Comparison of ENCODE assay signal across 11 cellular contexts in genomic region chr4:147596976-147597375, GRCh38. TPM values are rescaled to one million over a fixed set of nuclear protein-coding genes. Genes with fewer than 3 reads are reported as not detected.
A peak's percentile ranks its signal among the peaks of the same experiment; 100 is the strongest.
DNase-seq lines count a peak whose midpoint lies in the region; ATAC-seq and TF ChIP-seq lines count a peak whose summit lies in the region.
"Had no signal": no experiment of that assay in that cellular context is flagged by ENCODE, and none has a peak within 500 bp of the region (broad histone marks: within the 10 kb centered on the region; RNA-seq: fewer than 3 reads in every experiment).

No MANE protein-coding gene starts in this region.

- in situ Hi-C loops in brain microvascular endothelial cell (cut with HindIII; ENCODE audit: low pct_ligation_motif_present, low sequenced_read_pairs), result loop anchor here (25.0 kb wide), 1 partner anchor 485 kb away; no protein-coding TSS in a partner anchor

- no peaks in the 10 kb centered on the region for H3K36me3 ChIP-seq in brain microvascular endothelial cell (replicated peaks)
- H3K36me3 ChIP-seq: heart right ventricle had no signal

- intact Hi-C loops in left ventricle myocardium superior (cut with micrococcal nuclease), result loop anchor here (10.0 kb wide), 1 partner anchor 572 kb away; no protein-coding TSS in a partner anchor

- H3K4me3 ChIP-seq in AG09309 (ENCODE audit: control insufficient read depth, low read depth, low read length) (no peak overlapping the region), brain microvascular endothelial cell (ENCODE audit: low read depth, low read length) (no peak overlapping the region)
- H3K4me3 ChIP-seq: heart right ventricle, K562 had no signal

- DNase-seq in AG09309 (ENCODE audit: low read depth), result peak; percentile 49
- peak; percentile 82 for DNase-seq in LHCN-M2 (ENCODE audit: low read depth)
- peak; percentile 77 for DNase-seq in brain microvascular endothelial cell
- peak; percentile 54 to 80 for DNase-seq in lung microvascular endothelial cell (ENCODE audit: low read depth in 2 of 2)
- no peak for DNase-seq in NCI-H1436 treated with DMSO at 0.1 percent for 48 hours (lab: John Stamatoyannopoulos, UW)
- DNase-seq in pons (ENCODE audit: low spot score), result no peak
- DNase-seq in activated CD4-positive, alpha-beta T cell treated with anti-CD3 and anti-CD28 coated beads, Interleukin-2, amount 50 U/mL, for 4 hours, result no peak
- DNase-seq in left ventricle myocardium superior, result no peak
- DNase-seq: CD4-positive, alpha-beta memory T cell; heart right ventricle had no signal

- ATAC-seq in left ventricle myocardium superior, result no peak
- ATAC-seq: heart right ventricle, K562 had no signal

- H3K27me3 ChIP-seq in brain microvascular endothelial cell (replicated peaks), result no peaks in the 10 kb centered on the region

- no peak for TF ChIP-seq CTCF in AG09309 (IDR thresholded peaks at IDR 0.05; ENCODE audit: control insufficient read depth, insufficient read depth, low read depth, low read length, missing control alignments)
- TF ChIP-seq CTCF in brain microvascular endothelial cell (IDR thresholded peaks at IDR 0.05; ENCODE audit: low read depth, low read length, missing control alignments), result no peak

- no peak overlapping the region for H3K27ac ChIP-seq in brain microvascular endothelial cell
- H3K27ac ChIP-seq: heart right ventricle had no signal

RNA-seq across cellular contexts. Expression of gene TMEM184C, which starts 20.2 kb away (rescaled TPM):
- total RNA-seq in LHCN-M2 (2014; rRNA removed) (32.6 and 32.9 TPM in 2 replicates), lung microvascular endothelial cell (18.7 and 29.8 TPM in 2 replicates), left ventricle myocardium superior (25.9 TPM)
- polyA plus RNA-seq in LHCN-M2 (2012), result 16.4 TPM

Comparison
In these comparisons a context has a peak if more than half of its experiments do, and no peak if none do; other contexts are left out.
1. DNase-seq: peak in AG09309 (single experiment), LHCN-M2 (single experiment), brain microvascular endothelial cell (single experiment) and lung microvascular endothelial cell (2 of 2); none in NCI-H1436 treated with DMSO at 0.1 percent for 48 hours (single experiment), pons (single experiment), activated CD4-positive, alpha-beta T cell treated with anti-CD3 and anti-CD28 coated beads, Interleukin-2, amount 50 U/mL, for 4 hours (0 of 2) and left ventricle myocardium superior (single experiment).